ENCODE assay signal across 22 cellular contexts in genomic region chr20:24370911-24371695, GRCh38.
DNase-seq lines count a peak whose midpoint lies in the region; TF ChIP-seq lines count a peak whose summit lies in the region.
"Had no signal": no experiment of that assay in that cellular context is flagged by ENCODE, and none has a peak within 500 bp of the region (broad histone marks: within the 10 kb centered on the region; RNA-seq: fewer than 3 reads in every experiment).

No MANE protein-coding gene starts in this region.

- H3K4me3 ChIP-seq in MG63 (no peak overlapping the region), vagina (no peak overlapping the region), transverse colon (no peak overlapping the region)
- H3K4me3 ChIP-seq: A549; BLaER1 treated with 17β-estradiol and CSF1 and Interleukin-3, amounts not matched to agents 10 nM and 100 nM; HAP-1 had no signal

- 91% methylated on average over 7 of the region's 7 CpGs; no CpG with 5 or more reads in 1 of the 2 donors for WGBS in transverse colon (ENCODE audit: low coverage in 1 of 2), 2 donors

- no peaks in the 10 kb centered on the region for H3K9me3 Mint-ChIP-seq in osteocyte (ENCODE audit: unreplicated experiment)
- H3K9me3 Mint-ChIP-seq: CD4-positive, alpha-beta T cell; CD8-positive, alpha-beta memory T cell; HFFc6 had no signal

- TF ChIP-seq POLR2A in vagina (IDR thresholded peaks at IDR 0.05) (no peak), transverse colon (IDR thresholded peaks at IDR 0.05) (no peak)

- no peak for TF ChIP-seq CTCF in osteocyte (IDR thresholded peaks at IDR 0.05)
- no peak for TF ChIP-seq CTCF in vagina (IDR thresholded peaks at IDR 0.05)
- TF ChIP-seq CTCF in transverse colon (IDR thresholded peaks at IDR 0.05) = no peak

- no peaks in the 10 kb centered on the region for H3K36me3 Mint-ChIP-seq in osteocyte (ENCODE audit: unreplicated experiment)
- H3K36me3 Mint-ChIP-seq: CD14-positive monocyte; CD8-positive, alpha-beta memory T cell had no signal

- intact Hi-C loops in vagina (cut with DNase I) = no loop called here
- intact Hi-C loops in transverse colon (cut with DNase I; ENCODE audit: low total_unique reads) = no loop called here

- in situ Hi-C loops in transverse colon (cut with MboI; ENCODE audit: low pct_ligation_motif_present in 1 of 4, low pct_unique_long_range_greater_than_20kb in 1 of 4, low sequenced_read_pairs in 3 of 4) = no loop called here

- H3K9me3 ChIP-seq in MG63 (no peaks in the 10 kb centered on the region), vagina (no peaks in the 10 kb centered on the region), transverse colon (no peaks in the 10 kb centered on the region)
- H3K9me3 ChIP-seq: A549; BE2C; BLaER1 treated with 17β-estradiol and CSF1 and Interleukin-3, amounts not matched to agents 10 nM and 100 nM; HAP-1 had no signal

- H3K27me3 ChIP-seq in MG63 = no peaks in the 10 kb centered on the region
- no peaks in the 10 kb centered on the region for H3K27me3 ChIP-seq in vagina
- H3K27me3 ChIP-seq in transverse colon = no peaks in the 10 kb centered on the region
- H3K27me3 ChIP-seq: BLaER1 treated with 17β-estradiol and CSF1 and Interleukin-3, amounts not matched to agents 10 nM and 100 nM had no signal

- H3K4me1 ChIP-seq in vagina (no peaks in the 10 kb centered on the region), transverse colon (no peaks in the 10 kb centered on the region)
- H3K4me1 ChIP-seq: A549, BE2C, HAP-1 had no signal

- H3K27me3 Mint-ChIP-seq in osteocyte (ENCODE audit: unreplicated experiment) = peaks cover 8% of the 10 kb centered on the region
- H3K27me3 Mint-ChIP-seq: CD4-positive, alpha-beta T cell had no signal

- no peak overlapping the region for H3K4me3 Mint-ChIP-seq in osteocyte (ENCODE audit: unreplicated experiment)
- H3K4me3 Mint-ChIP-seq: CD14-positive monocyte; CD4-positive, alpha-beta T cell; CD8-positive, alpha-beta memory T cell; HFFc6 had no signal

- H3K36me3 ChIP-seq in MG63 (no peaks in the 10 kb centered on the region), vagina (no peaks in the 10 kb centered on the region), transverse colon (no peaks in the 10 kb centered on the region)
- H3K36me3 ChIP-seq: BE2C; BLaER1 treated with 17β-estradiol and CSF1 and Interleukin-3, amounts not matched to agents 10 nM and 100 nM; HAP-1 had no signal

- TF ChIP-seq EP300 in transverse colon (IDR thresholded peaks at IDR 0.05; ENCODE audit: low read depth) = no peak

- H3K27ac ChIP-seq in vagina = no peak overlapping the region
- no peak overlapping the region for H3K27ac ChIP-seq in transverse colon
- H3K27ac ChIP-seq: A549; BLaER1 treated with 17β-estradiol and CSF1 and Interleukin-3, amounts not matched to agents 10 nM and 100 nM had no signal

- H3K27ac Mint-ChIP-seq in osteocyte (ENCODE audit: unreplicated experiment) = no peak overlapping the region
- H3K27ac Mint-ChIP-seq: CD14-positive monocyte; CD4-positive, alpha-beta T cell; HFFc6 had no signal

- DNase-seq in MG63 (peak; percentile 45), islet precursor cell (peak; percentile 27), osteocyte (ENCODE audit: extremely low spot score, unreplicated experiment) (peak; percentile 68), vagina (ENCODE audit: extremely low spot score in 2 of 2) (peak; percentile 52 to 75), transverse colon (no peak), NCI-H69 (lab: John Stamatoyannopoulos, UW) (no peak), SW480 (ENCODE audit: low spot score) (no peak)
- DNase-seq: 8988T; ACHN; AML-193; BE2C; Calu3; CD4-positive, alpha-beta T cell; CD8-positive, alpha-beta memory T cell; DMS79 treated with DMSO at 0.1 percent for 48 hours; GF-D8; GOT3; HFFc6 had no signal

- H3K4me1 Mint-ChIP-seq in osteocyte (ENCODE audit: unreplicated experiment) = no peaks in the 10 kb centered on the region
- H3K4me1 Mint-ChIP-seq: CD14-positive monocyte; CD8-positive, alpha-beta memory T cell had no signal

Comparison
In these comparisons a context has a peak if more than half of its experiments do, and no peak if none do; other contexts are left out.
1. DNase-seq: peak in MG63 (single experiment), islet precursor cell (single experiment), osteocyte (single experiment) and vagina (2 of 2); none in transverse colon (single experiment), NCI-H69 (single experiment) and SW480 (single experiment).